Comparison of ENCODE assay signal across 8 cellular contexts in genomic region chr19:7533925-7534480, GRCh38. TPM values are rescaled to one million over a fixed set of nuclear protein-coding genes. Genes with fewer than 3 reads are reported as not detected.
DNase-seq lines count a peak whose midpoint lies in the region; ATAC-seq and TF ChIP-seq lines count a peak whose summit lies in the region.

No MANE protein-coding gene starts in this region.

- H3K9me3 ChIP-seq in neural cell (ENCODE audit: low read length), result no peaks in the 10 kb centered on the region

- no peaks in the 10 kb centered on the region for H3K9me2 ChIP-seq in neural cell (ENCODE audit: insufficient read depth, low read length)

- ATAC-seq in stimulated activated naive CD8-positive, alpha-beta T cell treated with anti-CD3 and anti-CD28 coated beads, Interleukin-15, Interleukin-2, amounts not matched to agents 100 U/mL and 50 U/mL, for 24 hours, result peak; percentile 45
- ATAC-seq in HG03460 (IDR thresholded peaks at IDR 0.05; ENCODE audit: unreplicated experiment), result no peak

- H4K20me1 ChIP-seq in neural cell (ENCODE audit: insufficient read depth), result no peaks in the 10 kb centered on the region

- no peak for TF ChIP-seq RAD21 in neural cell (conservative IDR thresholded peaks at IDR 0.05)

- no peaks in the 10 kb centered on the region for H3K79me2 ChIP-seq in neural cell (replicated peaks; ENCODE audit: insufficient read depth, low read length)

- H3K9ac ChIP-seq in neural cell (ENCODE audit: low read length), result peak overlapping the region; percentile 86

- peak overlapping the region; percentile 65 for H2AFZ ChIP-seq in neural cell (ENCODE audit: low read depth, low read length)

- H3K4me2 ChIP-seq in neural cell (ENCODE audit: low read length), result peak overlapping the region; percentile 92

- H3K27ac ChIP-seq in neural cell (ENCODE audit: low read length), result peak overlapping the region; percentile 87

- no peak for TF ChIP-seq EP300 in neural cell (conservative IDR thresholded peaks at IDR 0.05; ENCODE audit: poor library complexity, severe bottlenecking)

- TF ChIP-seq CTCF in fibroblast of villous mesenchyme (IDR thresholded peaks at IDR 0.05; ENCODE audit: insufficient read depth, low read depth, low read length) (no peak), neural cell (IDR thresholded peaks at IDR 0.05; ENCODE audit: poor library complexity, severe bottlenecking) (no peak)

- peak overlapping the region; percentile 78 for H3K4me3 ChIP-seq in GM08714 (ENCODE audit: low read length)
- H3K4me3 ChIP-seq in fibroblast of villous mesenchyme (ENCODE audit: low read depth, low read length), result peak overlapping the region; percentile 97
- H3K4me3 ChIP-seq in neural cell (ENCODE audit: low read length), result peak overlapping the region; percentile 94

- peaks cover 5% of the 10 kb centered on the region for H3F3A ChIP-seq in neural cell (ENCODE audit: insufficient read depth, low read length, poor library complexity, severe bottlenecking)

- H3K27me3 ChIP-seq in neural cell (ENCODE audit: insufficient read depth, low read depth, low read length), result no peaks in the 10 kb centered on the region

- DNase-seq in LoVo (ENCODE audit: low spot score) (peak; percentile 73), SHP77 (lab: John Stamatoyannopoulos, UW) (peak; percentile 49 to 76), fibroblast of villous mesenchyme (ENCODE audit: low read depth) (peak; percentile 89)
- peak; percentile 78 for DNase-seq in activated gamma-delta T cell treated with anti-CD3 and anti-CD28 coated beads, Interleukin-2, amount 50 U/mL, for 16 hours (ENCODE audit: low read depth)
- peak; percentile 85 for DNase-seq in stimulated activated naive CD8-positive, alpha-beta T cell treated with anti-CD3 and anti-CD28 coated beads, Interleukin-15, Interleukin-2, amounts not matched to agents 100 U/mL and 50 U/mL, for 24 hours

- H3K36me3 ChIP-seq in neural cell (ENCODE audit: insufficient read depth, low read length), result no peaks in the 10 kb centered on the region

TF ChIP-seq in neural cell, 6 proteins besides CTCF, POLR2A, EP300 and RAD21:
- TF ChIP-seq POLR2AphosphoS5 (IDR thresholded peaks at IDR 0.05), result peak; percentile 97
- no peak for TF ChIP-seq MXI1 (conservative IDR thresholded peaks at IDR 0.05; ENCODE audit: poor library complexity, severe bottlenecking)
- TF ChIP-seq REST (IDR thresholded peaks at IDR 0.05; ENCODE audit: borderline replicate concordance), result no peak

RNA-seq across cellular contexts. Expression of gene PNPLA6, which starts 1.5 kb away (rescaled TPM):
- total RNA-seq in fibroblast of villous mesenchyme, result 101 and 106 TPM in 2 replicates
- 10.8 and 25.0 TPM in 2 replicates for polyA plus RNA-seq in neural cell
- 28.4 and 33.8 TPM in 2 replicates for polyA minus RNA-seq in neural cell

RNA-seq across cellular contexts. Expression of gene MCOLN1, which starts 11.6 kb away (rescaled TPM):
- total RNA-seq in fibroblast of villous mesenchyme, result 5.5 and 8.6 TPM in 2 replicates
- 16.9 and 20.6 TPM in 2 replicates for polyA plus RNA-seq in neural cell
- polyA minus RNA-seq in neural cell, result 10.8 and 11.0 TPM in 2 replicates

RNA-seq across cellular contexts. Expression of gene ZNF358, which starts 18.1 kb away (rescaled TPM):
- total RNA-seq in fibroblast of villous mesenchyme, result 13.8 and 20.9 TPM in 2 replicates
- polyA plus RNA-seq in neural cell, result 14.6 and 22.0 TPM in 2 replicates
- polyA minus RNA-seq in neural cell, result 25.8 and 29.5 TPM in 2 replicates

RNA-seq across cellular contexts. Expression of gene PEX11G, which starts 45.2 kb away (rescaled TPM):
- total RNA-seq in fibroblast of villous mesenchyme, result 2.3 and 2.6 TPM in 2 replicates
- polyA plus RNA-seq in neural cell, result 1.2 and 1.3 TPM in 2 replicates
- polyA minus RNA-seq in neural cell, result 0.81 and 0.97 TPM in 2 replicates
